ENCODE assay signal across 35 cellular contexts in genomic region chr1:244893836-244894235, GRCh38.
"Had no signal": no experiment of that assay in that cellular context is flagged by ENCODE, and none has a peak within 500 bp of the region (broad histone marks: within the 10 kb centered on the region; RNA-seq: fewer than 3 reads in every experiment).

No MANE protein-coding gene starts in this region.

- H3K27me3 ChIP-seq: MG63 had no signal

- H3K36me3 ChIP-seq: MG63 had no signal

- H3K4me3 ChIP-seq: MG63 had no signal

- H3K9me3 ChIP-seq: MG63 had no signal

- DNase-seq: Karpas-422, Kasumi-1, MG63, MM.1S, MV-4-11, NCI-H1048, NCI-H1092, NCI-H1092 treated with DMSO at 0.1 percent for 48 hours, NCI-H1105, NCI-H1105 treated with DMSO at 0.1 percent for 48 hours, NCI-H1417, NCI-H1417 treated with DMSO at 0.1 percent for 48 hours, NCI-H1436, NCI-H1436 treated with DMSO at 0.1 percent for 48 hours, NCI-H146, NCI-H1694, NCI-H1694 treated with DMSO at 0.1 percent for 48 hours, NCI-H187, NCI-H187 treated with DMSO at 0.1 percent for 48 hours, NCI-H1930, NCI-H2029, NCI-H2029 treated with DMSO at 0.1 percent for 48 hours, NCI-H2081, NCI-H2081 treated with DMSO at 0.1 percent for 48 hours, NCI-H2107, NCI-H2171, NCI-H2171 treated with DMSO at 0.1 percent for 48 hours, NCI-H2227 treated with DMSO at 0.1 percent for 48 hours, NCI-H226, NCI-H345, NCI-H446, NCI-H446 treated with DMSO at 0.1 percent for 48 hours, NCI-H510A, NCI-H510A treated with DMSO at 0.1 percent for 48 hours, NCI-H524 had no signal
